Comparison of ENCODE assay signal across 18 cellular contexts in genomic region chrX:54550821-54551220, GRCh38.
"Had no signal": no experiment of that assay in that cellular context is flagged by ENCODE, and none has a peak within 500 bp of the region (broad histone marks: within the 10 kb centered on the region; RNA-seq: fewer than 3 reads in every experiment).

No MANE protein-coding gene starts in this region.

- DNase-seq: Karpas-422, KG1, MG63, NCI-H1092, NCI-H1105 treated with DMSO at 0.1 percent for 48 hours, NCI-H1417 treated with DMSO at 0.1 percent for 48 hours, NCI-H146, NCI-H1694 treated with DMSO at 0.1 percent for 48 hours, NCI-H1930, NCI-H2081, NCI-H2107, NCI-H2227 treated with DMSO at 0.1 percent for 48 hours, NCI-H524, NCI-H526 treated with DMSO at 0.1 percent for 48 hours, NCI-H748 treated with DMSO at 0.1 percent for 48 hours, RPMI8226, SHP77, SK-N-SH had no signal

- H3K9me3 ChIP-seq: MG63, SK-N-SH had no signal
